In genomic region chr6:36139431-36139830, GRCh38 we compare ENCODE assay signal across 10 cellular contexts. TPM values are rescaled to one million over a fixed set of nuclear protein-coding genes. Genes with fewer than 3 reads are reported as not detected.
DNase-seq lines count a peak whose midpoint lies in the region; ATAC-seq, FAIRE-seq and TF ChIP-seq lines count a peak whose summit lies in the region.
"Had no signal": no experiment of that assay in that cellular context is flagged by ENCODE, and none has a peak within 500 bp of the region (broad histone marks: within the 10 kb centered on the region; RNA-seq: fewer than 3 reads in every experiment).

No MANE protein-coding gene starts in this region.

- H3K4me2 ChIP-seq in HepG2 (ENCODE audit: low read depth, low read length): no peak overlapping the region

- no peak for ATAC-seq in CD8-positive, alpha-beta T cell
- ATAC-seq in WTC11 (peak; percentile 91), HepG2 (peak; percentile 52), HG03095 (IDR thresholded peaks at IDR 0.05; ENCODE audit: unreplicated experiment) (no peak), HG02642 (IDR thresholded peaks at IDR 0.05; ENCODE audit: poor library complexity, unreplicated experiment) (no peak)

- H3K4me3 ChIP-seq in CD8-positive, alpha-beta T cell (ENCODE audit: low read depth, low read length): no peak overlapping the region
- H3K4me3 ChIP-seq in HL-60 (replicated peaks; ENCODE audit: insufficient read depth, low read length): no peak overlapping the region
- no peak overlapping the region for H3K4me3 ChIP-seq in HepG2 (replicated peaks in 1 of 3; ENCODE audit: insufficient read depth in 1 of 3, low read depth in 2 of 3, low read length in 3 of 3)

- FAIRE-seq in HepG2 (lab: Jason Lieb, UNC) (no peak), H54 (lab: Jason Lieb, UNC) (no peak)

- WGBS in HepG2 (ENCODE audit: low lambda C conversion rate): 79% methylated on average over 7 of the region's 7 CpGs

- TSS peak; percentile 26 for BruUV-seq in HepG2 (replicated peaks; lab: Mats Ljungman, UMichigan)

- TF ChIP-seq EP300 in HepG2 (IDR thresholded peaks at IDR 0.05; ENCODE audit: low read depth in 2 of 2, low read length in 2 of 2) (no peak), HepG2 (CRISPR knock-in tag; IDR thresholded peaks at IDR 0.05; ENCODE audit: borderline replicate concordance) (no peak)

- no peak overlapping the region for H2AFZ ChIP-seq in HepG2 (ENCODE audit: low read length)

- peak overlapping the region; percentile 60 for H3K27ac Mint-ChIP-seq in CD8-positive, alpha-beta T cell
- H3K27ac Mint-ChIP-seq in WTC11: no peak overlapping the region; the same call in 1 of the 2 replicates

- H3K9ac ChIP-seq in HepG2 (ENCODE audit: insufficient read depth, low read depth, low read length): no peak overlapping the region

- no peak for TF ChIP-seq RAD21 in HepG2 (CRISPR knock-in tag; IDR thresholded peaks at IDR 0.05)

- no peak for TF ChIP-seq CTCF in CD8-positive, alpha-beta T cell (IDR thresholded peaks at IDR 0.05)
- peak; percentile 10 for TF ChIP-seq CTCF in HL-60 (IDR thresholded peaks at IDR 0.05; ENCODE audit: insufficient read depth, low read length)
- 0 out of 2 replicates have a peak, but pooled peaks have one; percentile 21 for TF ChIP-seq CTCF in WTC11 (IDR thresholded peaks at IDR 0.05)
- TF ChIP-seq CTCF in HepG2 (CRISPR knock-in tag; IDR thresholded peaks at IDR 0.05): peak; percentile 65

- H3K9me3 ChIP-seq in CD8-positive, alpha-beta T cell (ENCODE audit: low read length): no peaks in the 10 kb centered on the region
- H3K9me3 ChIP-seq in HepG2 (ENCODE audit: low read length): no peaks in the 10 kb centered on the region

- POLR2A ChIA-PET in CD8-positive, alpha-beta T cell (lab: Charles Lee): interaction anchor here (1.4 kb wide), 1 partner anchor 31 kb away, joined by 3 read pairs; no protein-coding TSS in a partner anchor
- POLR2A ChIA-PET in WTC11 (lab: Charles Lee): interaction anchor here (0.6 to 1.0 kb wide), 2 partner anchors 8 to 444 kb away, joined by 3 to 7 read pairs; no protein-coding TSS in a partner anchor
- POLR2A ChIA-PET in HepG2 (lab: Yijun Ruan, JAX): interaction anchor here (1.6 to 3.7 kb wide), 2 partner anchors 8 to 12 kb away, joined by 8 to 23 read pairs; partner anchors contain the start of gene MAPK13

- peaks cover 17% of the 10 kb centered on the region for H3K4me1 Mint-ChIP-seq in CD8-positive, alpha-beta T cell (ENCODE audit: low read depth)
- peaks cover 23% of the 10 kb centered on the region for H3K4me1 Mint-ChIP-seq in WTC11

- TF ChIP-seq POLR2A in HepG2 (IDR thresholded peaks at IDR 0.05; ENCODE audit: insufficient read depth in 1 of 2, low read depth in 2 of 2, low read length in 2 of 2): no peak
- no peak for TF ChIP-seq POLR2A in H54 (IDR thresholded peaks at IDR 0.05; ENCODE audit: low read depth, low read length)

- H3K9me3 Mint-ChIP-seq in CD8-positive, alpha-beta T cell: no peaks in the 10 kb centered on the region
- no peaks in the 10 kb centered on the region for H3K9me3 Mint-ChIP-seq in WTC11
- H3K9me3 Mint-ChIP-seq: IgD-negative memory B cell had no signal

- no peak overlapping the region for H3K4me3 Mint-ChIP-seq in CD8-positive, alpha-beta T cell
- H3K4me3 Mint-ChIP-seq in WTC11: no peak overlapping the region
- H3K4me3 Mint-ChIP-seq: IgD-negative memory B cell had no signal

- H3K79me2 ChIP-seq in HepG2 (ENCODE audit: insufficient read depth, low read length): no peaks in the 10 kb centered on the region

- H3K27me3 ChIP-seq in CD8-positive, alpha-beta T cell (ENCODE audit: insufficient read depth, low read length): no peaks in the 10 kb centered on the region
- H3K27me3 ChIP-seq in HL-60 (ENCODE audit: insufficient read depth, poor library complexity, severe bottlenecking) (no peaks in the 10 kb centered on the region), HepG2 (ENCODE audit: control insufficient read depth in 1 of 2, insufficient read depth in 2 of 2, low read length in 2 of 2) (no peaks in the 10 kb centered on the region)

- intact Hi-C loops in CD8-positive, alpha-beta T cell (cut with DNase I, micrococcal nuclease): no loop called here
- intact Hi-C loops in HepG2 (cut with micrococcal nuclease; ENCODE audit: unreplicated experiment): no loop called here

- H3K4me1 ChIP-seq in CD8-positive, alpha-beta T cell (ENCODE audit: insufficient read depth, low read length): peaks cover 4% of the 10 kb centered on the region
- no peaks in the 10 kb centered on the region for H3K4me1 ChIP-seq in HepG2 (ENCODE audit: insufficient read depth, low read length)

- in situ Hi-C loops in HepG2 (cut with HindIII; ENCODE audit: extremely low pct_ligation_motif_present, low pct_unique_long_range_greater_than_20kb): no loop called here

- peaks cover 68% of the 10 kb centered on the region for H3K36me3 Mint-ChIP-seq in CD8-positive, alpha-beta T cell
- no peaks in the 10 kb centered on the region for H3K36me3 Mint-ChIP-seq in WTC11

- CTCF ChIA-PET in CD8-positive, alpha-beta T cell (lab: Charles Lee): interaction anchor here (1.0 to 1.3 kb wide), 2 partner anchors 15 to 163 kb away, joined by 3 to 4 read pairs; no protein-coding TSS in a partner anchor
- CTCF ChIA-PET in WTC11 (lab: Charles Lee) (interaction anchor here (0.6 to 2.1 kb wide), 39 partner anchors 9 to 617 kb away, joined by 3 to 42 read pairs (median 5); partner anchors contain the start of genes BRPF3, MAPK13 and PNPLA1), HepG2 (lab: Yijun Ruan, JAX; ENCODE audit: low intra/inter-chr PET ratio, low total read pairs) (interaction anchor here (1.3 kb wide), 1 partner anchor 163 kb away, joined by 7 read pairs; no protein-coding TSS in a partner anchor)

- no peaks in the 10 kb centered on the region for H4K20me1 ChIP-seq in HepG2 (ENCODE audit: insufficient read depth, low read length)

- peak in 1 of 7 experiments; percentile 23 for DNase-seq in CD8-positive, alpha-beta T cell
- DNase-seq in HL-60 (ENCODE audit: low read depth in 1 of 2, low spot score in 1 of 2): no peak
- DNase-seq in WTC11 (ENCODE audit: low spot score): peak; percentile 71
- no peak for DNase-seq in HepG2 (ENCODE audit: low spot score)
- no peak for DNase-seq in inferior parietal cortex (ENCODE audit: extremely low spot score)
- no peak for DNase-seq in H54 (ENCODE audit: insufficient read length, low spot score)
- DNase-seq: activated CD4-positive, alpha-beta T cell treated with anti-CD3 and anti-CD28 coated beads, Interleukin-2, amount 50 U/mL, for 4 hours had no signal

- H3K36me3 ChIP-seq in CD8-positive, alpha-beta T cell (ENCODE audit: insufficient read depth, low read length): peaks cover 36% of the 10 kb centered on the region
- H3K36me3 ChIP-seq in HepG2 (replicated peaks in 1 of 2; ENCODE audit: control insufficient read depth in 1 of 2, insufficient read depth in 2 of 2, low read length in 2 of 2): peaks cover 22 to 41% of the 10 kb centered on the region in 2 experiments

- no peak overlapping the region for H3K27ac ChIP-seq in CD8-positive, alpha-beta T cell (ENCODE audit: low read depth, low read length)
- H3K27ac ChIP-seq in HL-60 (replicated peaks) (no peak overlapping the region), HepG2 (ENCODE audit: extremely low read length, insufficient read depth, low read length) (no peak overlapping the region)

- H3K27me3 Mint-ChIP-seq in CD8-positive, alpha-beta T cell (ENCODE audit: low read depth): no peaks in the 10 kb centered on the region
- H3K27me3 Mint-ChIP-seq in WTC11 (ENCODE audit: low read depth): no peaks in the 10 kb centered on the region; the same call in 1 of the 2 replicates
- H3K27me3 Mint-ChIP-seq: IgD-negative memory B cell had no signal

RNA-seq across cellular contexts. Expression of gene MAPK13, which starts 9.1 kb away (rescaled TPM):
- 10 to 100 TPM; 43.2 to 45.1 TPM for total RNA-seq in CD8-positive, alpha-beta T cell
- total RNA-seq in WTC11 (2021) (13.6 to 17.8 TPM (median 17.0 TPM) in 3 replicates), HepG2 (2016; rRNA removed; fragmentation: Illumina TruSeq; extraction: Trizol) (12.7 and 17.8 TPM in 2 replicates)
- 6.7 and 7.7 TPM in 2 replicates for total RNA-seq in HepG2 (2016; cell fraction: cytosol; rRNA removed; fragmentation: Illumina TruSeq; extraction: Trizol; ENCODE audit: low read depth)
- 13.2 and 13.6 TPM in 2 replicates for total RNA-seq in HepG2 (2016; cell fraction: insoluble cytoplasmic fraction; rRNA removed; fragmentation: Illumina TruSeq; extraction: Trizol)
- 16.3 and 17.8 TPM in 2 replicates for total RNA-seq in HepG2 (2016; cell fraction: membrane; rRNA removed; fragmentation: Illumina TruSeq; extraction: Trizol)
- total RNA-seq in HepG2 (2016; cell fraction: nucleus; rRNA removed; fragmentation: Illumina TruSeq; extraction: Trizol): 12.2 and 12.8 TPM in 2 replicates
- polyA plus RNA-seq in HepG2 (2011; rRNA removed): 43.4 and 48.6 TPM in 2 replicates
- 29.8 and 31.4 TPM in 2 replicates for polyA plus RNA-seq in HepG2 (2011; cell fraction: cytosol; rRNA removed)
- polyA plus RNA-seq in HepG2 (2011; cell fraction: nucleus; rRNA removed): 203 and 226 TPM in 2 replicates
- 27.9 and 35.1 TPM in 2 replicates for polyA plus RNA-seq in HepG2 (2012)
- 19.7 and 23.2 TPM in 2 replicates for polyA plus RNA-seq in HepG2 (2016; cell fraction: cytosol; fragmentation: Illumina TruSeq; extraction: Trizol; ENCODE audit: low read depth)
- 26.4 and 34.1 TPM in 2 replicates for polyA plus RNA-seq in HepG2 (2016; cell fraction: insoluble cytoplasmic fraction; fragmentation: Illumina TruSeq; extraction: Trizol; ENCODE audit: low read depth)
- polyA plus RNA-seq in HepG2 (2016; cell fraction: membrane; fragmentation: Illumina TruSeq; extraction: Trizol; ENCODE audit: low read depth): 27.6 and 29.3 TPM in 2 replicates
- polyA plus RNA-seq in HepG2 (2016; cell fraction: nucleus; fragmentation: Illumina TruSeq; extraction: Trizol; ENCODE audit: insufficient read depth, low read depth): 36.0 and 42.2 TPM in 2 replicates
- 3.1 and 49.1 TPM in 2 replicates for polyA minus RNA-seq in HepG2 (2011; rRNA and poly(A)+ RNA removed; ENCODE audit: low replicate concordance)
- 16.3 and 18.6 TPM in 2 replicates for polyA minus RNA-seq in HepG2 (2011; cell fraction: cytosol; rRNA and poly(A)+ RNA removed)
- polyA minus RNA-seq in HepG2 (2011; cell fraction: nucleus; rRNA and poly(A)+ RNA removed): 30.6 and 42.0 TPM in 2 replicates

RNA-seq across cellular contexts. Expression of gene BRPF3, which starts 57.1 kb away (rescaled TPM):
- 10 to 100 TPM; 36.9 to 41.0 TPM for total RNA-seq in CD8-positive, alpha-beta T cell
- total RNA-seq in WTC11 (2021) (30.4 to 32.2 TPM (median 31.3 TPM) in 3 replicates), HepG2 (2016; rRNA removed; fragmentation: Illumina TruSeq; extraction: Trizol) (12.3 and 14.7 TPM in 2 replicates)
- total RNA-seq in HepG2 (2016; cell fraction: cytosol; rRNA removed; fragmentation: Illumina TruSeq; extraction: Trizol; ENCODE audit: low read depth): 2.7 and 4.1 TPM in 2 replicates
- 13.1 and 13.7 TPM in 2 replicates for total RNA-seq in HepG2 (2016; cell fraction: insoluble cytoplasmic fraction; rRNA removed; fragmentation: Illumina TruSeq; extraction: Trizol)
- 13.7 and 14.6 TPM in 2 replicates for total RNA-seq in HepG2 (2016; cell fraction: membrane; rRNA removed; fragmentation: Illumina TruSeq; extraction: Trizol)
- 20.5 and 24.2 TPM in 2 replicates for total RNA-seq in HepG2 (2016; cell fraction: nucleus; rRNA removed; fragmentation: Illumina TruSeq; extraction: Trizol)
- 22.9 and 25.2 TPM in 2 replicates for polyA plus RNA-seq in HepG2 (2011; rRNA removed)
- 17.0 and 19.9 TPM in 2 replicates for polyA plus RNA-seq in HepG2 (2011; cell fraction: cytosol; rRNA removed)
- 34.9 and 37.6 TPM in 2 replicates for polyA plus RNA-seq in HepG2 (2011; cell fraction: nucleus; rRNA removed)
- 27.0 and 27.6 TPM in 2 replicates for polyA plus RNA-seq in HepG2 (2012)
- polyA plus RNA-seq in HepG2 (2016; cell fraction: cytosol; fragmentation: Illumina TruSeq; extraction: Trizol; ENCODE audit: low read depth): 3.5 and 4.2 TPM in 2 replicates
- polyA plus RNA-seq in HepG2 (2016; cell fraction: insoluble cytoplasmic fraction; fragmentation: Illumina TruSeq; extraction: Trizol; ENCODE audit: low read depth): 29.3 and 35.1 TPM in 2 replicates
- 18.5 and 19.9 TPM in 2 replicates for polyA plus RNA-seq in HepG2 (2016; cell fraction: membrane; fragmentation: Illumina TruSeq; extraction: Trizol; ENCODE audit: low read depth)
- 41.3 and 46.6 TPM in 2 replicates for polyA plus RNA-seq in HepG2 (2016; cell fraction: nucleus; fragmentation: Illumina TruSeq; extraction: Trizol; ENCODE audit: insufficient read depth, low read depth)
- 16.1 and 49.4 TPM in 2 replicates for polyA minus RNA-seq in HepG2 (2011; rRNA and poly(A)+ RNA removed; ENCODE audit: low replicate concordance)
- 10.9 and 14.6 TPM in 2 replicates for polyA minus RNA-seq in HepG2 (2011; cell fraction: cytosol; rRNA and poly(A)+ RNA removed)
- polyA minus RNA-seq in HepG2 (2011; cell fraction: nucleus; rRNA and poly(A)+ RNA removed): 61.0 and 69.4 TPM in 2 replicates

Comparison
In these comparisons a context has a peak if more than half of its experiments do, and no peak if none do; other contexts are left out.
1. ATAC-seq: peak in WTC11 (single experiment) and HepG2 (single experiment); none in CD8-positive, alpha-beta T cell (single experiment), HG03095 (single experiment) and HG02642 (single experiment).